ENCODE assay signal across 1 cellular context in genomic region chr6:155001482-155001881, GRCh38.
TF ChIP-seq lines count a peak whose summit lies in the region.

No MANE protein-coding gene starts in this region.

TF ChIP-seq in GM23338, 12 proteins besides CTCF, POLR2A, EP300 and RAD21 (continued from another document):
- TF ChIP-seq, protein P1, sequence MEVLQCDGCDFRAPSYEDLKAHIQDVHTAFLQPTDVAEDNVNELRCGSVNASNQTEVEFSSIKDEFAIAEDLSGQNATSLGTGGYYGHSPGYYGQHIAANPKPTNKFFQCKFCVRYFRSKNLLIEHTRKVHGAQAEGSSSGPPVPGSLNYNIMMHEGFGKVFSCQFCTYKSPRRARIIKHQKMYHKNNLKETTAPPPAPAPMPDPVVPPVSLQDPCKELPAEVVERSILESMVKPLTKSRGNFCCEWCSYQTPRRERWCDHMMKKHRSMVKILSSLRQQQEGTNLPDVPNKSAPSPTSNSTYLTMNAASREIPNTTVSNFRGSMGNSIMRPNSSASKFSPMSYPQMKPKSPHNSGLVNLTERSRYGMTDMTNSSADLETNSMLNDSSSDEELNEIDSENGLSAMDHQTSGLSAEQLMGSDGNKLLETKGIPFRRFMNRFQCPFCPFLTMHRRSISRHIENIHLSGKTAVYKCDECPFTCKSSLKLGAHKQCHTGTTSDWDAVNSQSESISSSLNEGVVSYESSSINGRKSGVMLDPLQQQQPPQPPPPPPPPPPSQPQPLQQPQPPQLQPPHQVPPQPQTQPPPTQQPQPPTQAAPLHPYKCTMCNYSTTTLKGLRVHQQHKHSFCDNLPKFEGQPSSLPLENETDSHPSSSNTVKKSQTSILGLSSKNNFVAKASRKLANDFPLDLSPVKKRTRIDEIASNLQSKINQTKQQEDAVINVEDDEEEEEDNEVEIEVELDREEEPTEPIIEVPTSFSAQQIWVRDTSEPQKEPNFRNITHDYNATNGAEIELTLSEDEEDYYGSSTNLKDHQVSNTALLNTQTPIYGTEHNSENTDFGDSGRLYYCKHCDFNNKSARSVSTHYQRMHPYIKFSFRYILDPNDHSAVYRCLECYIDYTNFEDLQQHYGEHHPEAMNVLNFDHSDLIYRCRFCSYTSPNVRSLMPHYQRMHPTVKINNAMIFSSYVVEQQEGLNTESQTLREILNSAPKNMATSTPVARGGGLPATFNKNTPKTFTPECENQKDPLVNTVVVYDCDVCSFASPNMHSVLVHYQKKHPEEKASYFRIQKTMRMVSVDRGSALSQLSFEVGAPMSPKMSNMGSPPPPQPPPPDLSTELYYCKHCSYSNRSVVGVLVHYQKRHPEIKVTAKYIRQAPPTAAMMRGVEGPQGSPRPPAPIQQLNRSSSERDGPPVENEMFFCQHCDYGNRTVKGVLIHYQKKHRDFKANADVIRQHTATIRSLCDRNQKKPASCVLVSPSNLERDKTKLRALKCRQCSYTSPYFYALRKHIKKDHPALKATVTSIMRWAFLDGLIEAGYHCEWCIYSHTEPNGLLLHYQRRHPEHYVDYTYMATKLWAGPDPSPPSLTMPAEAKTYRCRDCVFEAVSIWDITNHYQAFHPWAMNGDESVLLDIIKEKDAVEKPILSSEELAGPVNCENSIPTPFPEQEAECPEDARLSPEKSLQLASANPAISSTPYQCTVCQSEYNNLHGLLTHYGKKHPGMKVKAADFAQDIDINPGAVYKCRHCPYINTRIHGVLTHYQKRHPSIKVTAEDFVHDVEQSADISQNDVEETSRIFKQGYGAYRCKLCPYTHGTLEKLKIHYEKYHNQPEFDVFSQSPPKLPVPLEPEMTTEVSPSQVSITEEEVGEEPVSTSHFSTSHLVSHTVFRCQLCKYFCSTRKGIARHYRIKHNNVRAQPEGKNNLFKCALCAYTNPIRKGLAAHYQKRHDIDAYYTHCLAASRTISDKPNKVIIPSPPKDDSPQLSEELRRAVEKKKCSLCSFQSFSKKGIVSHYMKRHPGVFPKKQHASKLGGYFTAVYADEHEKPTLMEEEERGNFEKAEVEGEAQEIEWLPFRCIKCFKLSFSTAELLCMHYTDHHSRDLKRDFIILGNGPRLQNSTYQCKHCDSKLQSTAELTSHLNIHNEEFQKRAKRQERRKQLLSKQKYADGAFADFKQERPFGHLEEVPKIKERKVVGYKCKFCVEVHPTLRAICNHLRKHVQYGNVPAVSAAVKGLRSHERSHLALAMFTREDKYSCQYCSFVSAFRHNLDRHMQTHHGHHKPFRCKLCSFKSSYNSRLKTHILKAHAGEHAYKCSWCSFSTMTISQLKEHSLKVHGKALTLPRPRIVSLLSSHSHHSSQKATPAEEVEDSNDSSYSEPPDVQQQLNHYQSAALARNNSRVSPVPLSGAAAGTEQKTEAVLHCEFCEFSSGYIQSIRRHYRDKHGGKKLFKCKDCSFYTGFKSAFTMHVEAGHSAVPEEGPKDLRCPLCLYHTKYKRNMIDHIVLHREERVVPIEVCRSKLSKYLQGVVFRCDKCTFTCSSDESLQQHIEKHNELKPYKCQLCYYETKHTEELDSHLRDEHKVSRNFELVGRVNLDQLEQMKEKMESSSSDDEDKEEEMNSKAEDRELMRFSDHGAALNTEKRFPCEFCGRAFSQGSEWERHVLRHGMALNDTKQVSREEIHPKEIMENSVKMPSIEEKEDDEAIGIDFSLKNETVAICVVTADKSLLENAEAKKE (CRISPR knock-in tag; IDR thresholded peaks at IDR 0.05): no peak
- no peak for TF ChIP-seq ZNF331 (CRISPR knock-in tag; IDR thresholded peaks at IDR 0.05; ENCODE audit: low read depth)
- no peak for TF ChIP-seq EZH2 (IDR thresholded peaks at IDR 0.05; ENCODE audit: low read depth, unreplicated experiment)
- TF ChIP-seq, protein P2, sequence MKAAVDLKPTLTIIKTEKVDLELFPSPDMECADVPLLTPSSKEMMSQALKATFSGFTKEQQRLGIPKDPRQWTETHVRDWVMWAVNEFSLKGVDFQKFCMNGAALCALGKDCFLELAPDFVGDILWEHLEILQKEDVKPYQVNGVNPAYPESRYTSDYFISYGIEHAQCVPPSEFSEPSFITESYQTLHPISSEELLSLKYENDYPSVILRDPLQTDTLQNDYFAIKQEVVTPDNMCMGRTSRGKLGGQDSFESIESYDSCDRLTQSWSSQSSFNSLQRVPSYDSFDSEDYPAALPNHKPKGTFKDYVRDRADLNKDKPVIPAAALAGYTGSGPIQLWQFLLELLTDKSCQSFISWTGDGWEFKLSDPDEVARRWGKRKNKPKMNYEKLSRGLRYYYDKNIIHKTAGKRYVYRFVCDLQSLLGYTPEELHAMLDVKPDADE (IDR thresholded peaks at IDR 0.05): no peak
- no peak for TF ChIP-seq JUNB (IDR thresholded peaks at IDR 0.05; ENCODE audit: unreplicated experiment)
- no peak for TF ChIP-seq REST (IDR thresholded peaks at IDR 0.05; ENCODE audit: unreplicated experiment)
TF ChIP-seq in GM23338: peak in this region for 0.
